ENCODE assay signal across 19 cellular contexts in the genomic region with DNA sequence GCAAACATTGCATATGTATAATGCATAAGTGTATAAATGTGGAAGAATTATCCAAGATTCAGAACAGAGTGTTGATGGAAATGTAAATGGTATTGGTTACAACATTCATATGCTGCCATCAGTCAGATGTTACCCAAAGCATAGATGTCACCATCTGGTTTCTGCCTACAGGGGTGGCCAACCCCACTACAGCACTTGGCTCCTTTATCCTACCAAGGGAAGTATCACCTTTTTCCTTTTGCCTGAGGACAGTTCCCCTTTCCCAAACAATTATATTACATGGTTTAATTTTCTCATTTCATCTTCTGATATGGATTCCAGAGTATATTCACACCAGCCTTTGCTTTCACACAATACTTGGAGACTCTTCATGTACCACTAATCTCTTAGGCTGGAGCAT. TPM values are rescaled to one million over a fixed set of nuclear protein-coding genes. Genes with fewer than 3 reads are reported as not detected.
DNase-seq lines count a peak whose midpoint lies in the region; ATAC-seq and TF ChIP-seq lines count a peak whose summit lies in the region.
"Had no signal": no experiment of that assay in that cellular context is flagged by ENCODE, and none has a peak within 500 bp of the region (broad histone marks: within the 10 kb centered on the region; RNA-seq: fewer than 3 reads in every experiment).

No MANE protein-coding gene starts in this region.

- no peak for TF ChIP-seq EP300 in upper lobe of left lung (IDR thresholded peaks at IDR 0.05)

- H3K36me3 ChIP-seq in SJCRH30 (no peaks in the 10 kb centered on the region), skeletal muscle tissue (ENCODE audit: control insufficient read depth in 3 of 3, insufficient read depth in 3 of 3, low read length in 3 of 3) (no peaks in the 10 kb centered on the region), upper lobe of left lung (no peaks in the 10 kb centered on the region)
- H3K36me3 ChIP-seq: BLaER1 had no signal

- no peak for ATAC-seq in upper lobe of left lung (ENCODE audit: low FRiP score in 2 of 2)
- ATAC-seq in HG03354 (IDR thresholded peaks at IDR 0.05; ENCODE audit: poor library complexity, severe bottlenecking, unreplicated experiment) = no peak
- ATAC-seq: GM23338, HCT116 had no signal

- peak; percentile 68 for DNase-seq in DMS 273 (lab: John Stamatoyannopoulos, UW; ENCODE audit: unreplicated experiment)
- no peak for DNase-seq in DMS 273 treated with DMSO at 0.1 percent for 48 hours (lab: John Stamatoyannopoulos, UW)
- DNase-seq in SJCRH30 = peak; percentile 40 to 70
- DNase-seq in upper lobe of left lung = no peak
- DNase-seq: CD4-positive, alpha-beta T cell; CD8-positive, alpha-beta memory T cell; DMS153; DMS79; EL; GF-D8; H9; HFFc6 had no signal

- H3K27me3 ChIP-seq in SJCRH30 = no peaks in the 10 kb centered on the region
- H3K27me3 ChIP-seq in skeletal muscle tissue (ENCODE audit: control insufficient read depth in 3 of 3, insufficient read depth in 3 of 3, low read length in 3 of 3) = no peaks in the 10 kb centered on the region
- no peaks in the 10 kb centered on the region for H3K27me3 ChIP-seq in upper lobe of left lung
- H3K27me3 ChIP-seq: BLaER1 had no signal

- no peak for TF ChIP-seq POLR2A in upper lobe of left lung (IDR thresholded peaks at IDR 0.05)

- peaks cover 70% of the 10 kb centered on the region for H3K4me1 ChIP-seq in SJCRH30
- peaks cover 31 to 54% (median 34%) of the 10 kb centered on the region in 3 donors for H3K4me1 ChIP-seq in skeletal muscle tissue (ENCODE audit: control insufficient read depth in 3 of 3, insufficient read depth in 3 of 3, low read length in 3 of 3)
- H3K4me1 ChIP-seq in upper lobe of left lung = no peaks in the 10 kb centered on the region
- H3K4me1 ChIP-seq: BLaER1 had no signal

- H3K9me3 ChIP-seq in SJCRH30 (replicated peaks) (no peaks in the 10 kb centered on the region), skeletal muscle tissue (ENCODE audit: control insufficient read depth in 3 of 3, low read length in 3 of 3) (no peaks in the 10 kb centered on the region), upper lobe of left lung (no peaks in the 10 kb centered on the region)
- H3K9me3 ChIP-seq: BLaER1 had no signal

- no peak overlapping the region for H3K9ac ChIP-seq in skeletal muscle tissue (ENCODE audit: low read depth in 1 of 3, low read length in 3 of 3)
- H3K9ac ChIP-seq: BLaER1 had no signal

- no peak overlapping the region for H3K4me3 ChIP-seq in SJCRH30
- no peak overlapping the region for H3K4me3 ChIP-seq in skeletal muscle tissue (ENCODE audit: low read length in 3 of 3)
- H3K4me3 ChIP-seq in upper lobe of left lung = no peak overlapping the region
- H3K4me3 ChIP-seq: BLaER1, GM23338 had no signal

- H3K27ac ChIP-seq in SJCRH30 = peak overlapping the region; percentile 11; the same call in 1 of the 2 replicates
- peak overlapping the region; percentile 38 for H3K27ac ChIP-seq in skeletal muscle tissue (ENCODE audit: low read depth, low read length)
- H3K27ac ChIP-seq in upper lobe of left lung = no peak overlapping the region
- H3K27ac ChIP-seq: 22Rv1, BLaER1 had no signal

- TF ChIP-seq CTCF in upper lobe of left lung (IDR thresholded peaks at IDR 0.05) = no peak

RNA-seq across cellular contexts. Expression of gene POPDC3, which starts 11.8 kb away (rescaled TPM):
- total RNA-seq in SJCRH30 (2014; rRNA removed; shearing (Covaris generic)) = 57.9 and 59.6 TPM in 2 replicates
- total RNA-seq in skeletal muscle tissue (52.2 TPM), upper lobe of left lung (1 to 10 TPM in 1 of 6 donors, under 1 TPM in 2, not detected in 3; 0.34 to 6.8 (median 0.57) TPM)
- total RNA-seq: B cell; CD4-positive, alpha-beta T cell; CD8-positive, alpha-beta memory T cell had no signal

Comparison
In these comparisons a context has a peak if more than half of its experiments do, and no peak if none do; other contexts are left out.
1. DNase-seq: peak in DMS 273 (single experiment) and SJCRH30 (2 of 2); none in DMS 273 treated with DMSO at 0.1 percent for 48 hours (single experiment) and upper lobe of left lung (0 of 2).
2. H3K27ac ChIP-seq: peak in SJCRH30 (single experiment) and skeletal muscle tissue (single experiment); none in upper lobe of left lung (0 of 4).